9 cellular contexts compared by ENCODE assay signal in the genomic region with DNA sequence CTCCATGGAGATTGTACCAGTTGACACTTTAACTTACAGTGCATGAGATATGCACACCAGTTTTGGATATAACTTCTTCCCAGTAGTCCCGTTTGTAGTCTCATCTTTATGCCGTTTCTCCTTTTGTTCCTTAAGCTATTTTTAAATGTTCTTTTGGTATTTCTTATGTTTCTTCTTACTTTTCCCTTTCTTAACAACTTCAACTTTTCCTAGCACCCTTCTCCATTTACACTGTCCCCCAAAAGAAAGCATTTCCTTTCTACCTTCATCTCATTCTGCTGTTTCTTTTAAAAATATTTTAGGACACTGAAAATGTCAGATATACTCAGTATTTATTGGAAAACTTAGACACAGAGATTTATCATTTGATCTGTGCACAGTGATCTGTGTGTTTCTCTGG. TPM values are rescaled to one million over a fixed set of nuclear protein-coding genes. Genes with fewer than 3 reads are reported as not detected.
DNase-seq lines count a peak whose midpoint lies in the region; ATAC-seq and TF ChIP-seq lines count a peak whose summit lies in the region.
"Had no signal": no experiment of that assay in that cellular context is flagged by ENCODE, and none has a peak within 500 bp of the region (broad histone marks: within the 10 kb centered on the region; RNA-seq: fewer than 3 reads in every experiment).

No MANE protein-coding gene starts in this region.

- H3K9me3 Mint-ChIP-seq in activated CD4-positive, alpha-beta T cell treated with anti-CD3 and anti-CD28 coated beads, Interleukin-2, amount 10 ng/mL, durations not matched to agents 7 days and 5 days, result no peaks in the 10 kb centered on the region
- no peaks in the 10 kb centered on the region for H3K9me3 Mint-ChIP-seq in activated B cell treated with CpG ODN at 0.5 μM for 24 hours
- H3K9me3 Mint-ChIP-seq in stimulated activated effector memory CD8-positive, alpha-beta T cell treated with anti-CD3 and anti-CD28 coated beads, Interleukin-12 subunit alpha, Interleukin-12 subunit beta, amount 100 ng/mL, for 72 hours, result no peaks in the 10 kb centered on the region

- no peak for DNase-seq in activated CD4-positive, alpha-beta T cell treated with anti-CD3 and anti-CD28 coated beads, Interleukin-2, amount 10 ng/mL, durations not matched to agents 7 days and 5 days
- no peak for DNase-seq in activated CD4-positive, alpha-beta T cell treated with anti-CD3 and anti-CD28 coated beads, Interleukin-2, amount 50 U/mL, for 48 hours
- DNase-seq in activated B cell treated with CpG ODN at 0.5 μM for 24 hours, result no peak
- no peak for DNase-seq in foreskin fibroblast
- no peak for DNase-seq in stimulated activated effector memory CD8-positive, alpha-beta T cell treated with anti-CD3 and anti-CD28 coated beads, Interleukin-12 subunit alpha, Interleukin-12 subunit beta, amount 100 ng/mL, for 72 hours (ENCODE audit: low spot score in 2 of 2)
- no peak for DNase-seq in SHP77 (lab: John Stamatoyannopoulos, UW)
- DNase-seq in NCI-H1694 (lab: John Stamatoyannopoulos, UW), result no peak
- DNase-seq in HuH-7.5 (ENCODE audit: low spot score), result no peak
- DNase-seq: activated CD4-positive, alpha-beta T cell treated with anti-CD3 and anti-CD28 coated beads, Interleukin-2, amount 50 U/mL, for 4 hours had no signal

- peak overlapping the region; percentile 83 for H3K27ac Mint-ChIP-seq in activated CD4-positive, alpha-beta T cell treated with anti-CD3 and anti-CD28 coated beads, Interleukin-2, amount 10 ng/mL, durations not matched to agents 7 days and 5 days
- H3K27ac Mint-ChIP-seq in activated B cell treated with CpG ODN at 0.5 μM for 24 hours, result no peak overlapping the region
- peak overlapping the region; percentile 99 for H3K27ac Mint-ChIP-seq in stimulated activated effector memory CD8-positive, alpha-beta T cell treated with anti-CD3 and anti-CD28 coated beads, Interleukin-12 subunit alpha, Interleukin-12 subunit beta, amount 100 ng/mL, for 72 hours

- intact Hi-C loops in activated B cell treated with CpG ODN at 0.5 μM for 24 hours (cut with micrococcal nuclease), result loop anchor here (2.0 to 10.0 kb wide), 3 partner anchors 58 to 858 kb away; a partner anchor contains a TSS

- no peaks in the 10 kb centered on the region for H3K27me3 Mint-ChIP-seq in activated CD4-positive, alpha-beta T cell treated with anti-CD3 and anti-CD28 coated beads, Interleukin-2, amount 10 ng/mL, durations not matched to agents 7 days and 5 days
- H3K27me3 Mint-ChIP-seq in activated B cell treated with CpG ODN at 0.5 μM for 24 hours, result no peaks in the 10 kb centered on the region

- peaks cover 54% of the 10 kb centered on the region for H3K4me1 Mint-ChIP-seq in activated CD4-positive, alpha-beta T cell treated with anti-CD3 and anti-CD28 coated beads, Interleukin-2, amount 10 ng/mL, durations not matched to agents 7 days and 5 days
- H3K4me1 Mint-ChIP-seq in activated B cell treated with CpG ODN at 0.5 μM for 24 hours, result peaks cover 57% of the 10 kb centered on the region
- peaks cover 47% of the 10 kb centered on the region for H3K4me1 Mint-ChIP-seq in stimulated activated effector memory CD8-positive, alpha-beta T cell treated with anti-CD3 and anti-CD28 coated beads, Interleukin-12 subunit alpha, Interleukin-12 subunit beta, amount 100 ng/mL, for 72 hours

- H3K4me3 Mint-ChIP-seq in activated CD4-positive, alpha-beta T cell treated with anti-CD3 and anti-CD28 coated beads, Interleukin-2, amount 10 ng/mL, durations not matched to agents 7 days and 5 days, result peak overlapping the region; percentile 93
- H3K4me3 Mint-ChIP-seq in activated B cell treated with CpG ODN at 0.5 μM for 24 hours, result peak overlapping the region; percentile 75
- peak overlapping the region; percentile 95 for H3K4me3 Mint-ChIP-seq in stimulated activated effector memory CD8-positive, alpha-beta T cell treated with anti-CD3 and anti-CD28 coated beads, Interleukin-12 subunit alpha, Interleukin-12 subunit beta, amount 100 ng/mL, for 72 hours

- peaks cover 22% of the 10 kb centered on the region for H3K36me3 Mint-ChIP-seq in activated CD4-positive, alpha-beta T cell treated with anti-CD3 and anti-CD28 coated beads, Interleukin-2, amount 10 ng/mL, durations not matched to agents 7 days and 5 days (ENCODE audit: low read depth)
- H3K36me3 Mint-ChIP-seq in activated B cell treated with CpG ODN at 0.5 μM for 24 hours (ENCODE audit: low read depth), result peaks cover 40% of the 10 kb centered on the region
- peaks cover 65% of the 10 kb centered on the region for H3K36me3 Mint-ChIP-seq in stimulated activated effector memory CD8-positive, alpha-beta T cell treated with anti-CD3 and anti-CD28 coated beads, Interleukin-12 subunit alpha, Interleukin-12 subunit beta, amount 100 ng/mL, for 72 hours

- POLR2A ChIA-PET in activated CD4-positive, alpha-beta T cell treated with anti-CD3 and anti-CD28 coated beads, Interleukin-2, amount 10 ng/mL, durations not matched to agents 7 days and 5 days (lab: Charles Lee), result no interaction called here
- POLR2A ChIA-PET in activated B cell treated with CpG ODN at 0.5 μM for 24 hours (lab: Charles Lee), result no interaction called here

- CTCF ChIA-PET in activated CD4-positive, alpha-beta T cell treated with anti-CD3 and anti-CD28 coated beads, Interleukin-2, amount 10 ng/mL, durations not matched to agents 7 days and 5 days (lab: Charles Lee), result no interaction called here
- CTCF ChIA-PET in activated B cell treated with CpG ODN at 0.5 μM for 24 hours (lab: Charles Lee), result no interaction called here

- TF ChIP-seq CTCF in activated B cell treated with CpG ODN at 0.5 μM for 24 hours (IDR thresholded peaks at IDR 0.05), result no peak
- TF ChIP-seq CTCF in foreskin fibroblast (IDR thresholded peaks at IDR 0.05; ENCODE audit: low read depth, low read length), result no peak

- peak overlapping the region; percentile 94 to 95 for H3K4me3 ChIP-seq in foreskin fibroblast (ENCODE audit: low read depth in 1 of 2, low read length in 2 of 2)

- no peak for ATAC-seq in activated B cell treated with CpG ODN at 0.5 μM for 24 hours (ENCODE audit: low read depth)
- no peak for ATAC-seq in stimulated activated effector memory CD8-positive, alpha-beta T cell treated with anti-CD3 and anti-CD28 coated beads, Interleukin-12 subunit alpha, Interleukin-12 subunit beta, amount 100 ng/mL, for 72 hours

RNA-seq across cellular contexts. Expression of a gene that starts 1.5 kb away (rescaled TPM):
- 100 to 1,000 TPM; 139 to 143 TPM for total RNA-seq in activated CD4-positive, alpha-beta T cell treated with anti-CD3 and anti-CD28 coated beads, Interleukin-2, amount 10 ng/mL, durations not matched to agents 7 days and 5 days
- 94.3 and 94.8 TPM in 2 replicates for total RNA-seq in activated B cell treated with CpG ODN at 0.5 μM for 24 hours

RNA-seq across cellular contexts. Expression of a gene that starts 4.4 kb away (rescaled TPM):
- 10 to 100 TPM; 31.4 to 32.1 TPM for total RNA-seq in activated CD4-positive, alpha-beta T cell treated with anti-CD3 and anti-CD28 coated beads, Interleukin-2, amount 10 ng/mL, durations not matched to agents 7 days and 5 days
- total RNA-seq in activated B cell treated with CpG ODN at 0.5 μM for 24 hours, result 45.8 and 49.0 TPM in 2 replicates

RNA-seq across cellular contexts. Expression of a gene that starts 51.7 kb away (rescaled TPM):
- total RNA-seq in activated CD4-positive, alpha-beta T cell treated with anti-CD3 and anti-CD28 coated beads, Interleukin-2, amount 10 ng/mL, durations not matched to agents 7 days and 5 days, result 10 to 100 TPM; 59.5 to 60.7 TPM
- 76.9 and 80.8 TPM in 2 replicates for total RNA-seq in activated B cell treated with CpG ODN at 0.5 μM for 24 hours
